In the genomic region with DNA sequence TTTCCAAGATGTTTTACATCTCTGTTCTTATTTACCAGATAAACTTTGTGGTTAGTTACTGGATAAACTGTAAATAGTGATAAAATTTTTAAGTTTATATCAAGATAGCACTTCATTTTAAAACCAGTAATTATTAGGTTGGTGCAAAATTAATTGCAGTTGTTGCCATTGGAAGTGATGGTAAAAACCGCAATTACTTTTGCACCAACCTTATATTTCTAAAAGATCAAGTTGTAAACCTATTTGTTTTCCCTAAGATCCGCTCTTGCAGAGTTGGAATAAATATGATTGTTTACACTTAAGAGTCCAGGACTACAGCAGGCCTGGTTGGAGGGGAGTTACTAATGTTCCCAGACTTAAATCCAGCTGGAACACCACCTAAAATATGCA, we compare ENCODE assay signal across 9 cellular contexts. TPM values are rescaled to one million over a fixed set of nuclear protein-coding genes. Genes with fewer than 3 reads are reported as not detected.
DNase-seq lines count a peak whose midpoint lies in the region; ATAC-seq, FAIRE-seq and TF ChIP-seq lines count a peak whose summit lies in the region.
"Had no signal": no experiment of that assay in that cellular context is flagged by ENCODE, and none has a peak within 500 bp of the region (broad histone marks: within the 10 kb centered on the region; RNA-seq: fewer than 3 reads in every experiment).

No MANE protein-coding gene starts in this region.

- H4K20me1 ChIP-seq in H1 (replicated peaks in 1 of 2; ENCODE audit: control insufficient read depth in 1 of 2, insufficient read depth in 2 of 2, low read length in 2 of 2): no peaks in the 10 kb centered on the region

- peak overlapping the region in 3 of 4 experiments; percentile 1 to 56 (median 45); a peak in 3 of 7 replicates for H3K9ac ChIP-seq in H1 (replicated peaks in 1 of 4; ENCODE audit: extremely low read depth in 1 of 4, low read depth in 3 of 4, low read length in 3 of 4)

- TF ChIP-seq RAD21 in H1 (IDR thresholded peaks at IDR 0.05 in 1 of 2, conservative IDR thresholded peaks at IDR 0.05 in 1 of 2; ENCODE audit: low read depth in 2 of 2, low read length in 2 of 2): no peak

- TF ChIP-seq CTCF in heart right ventricle (IDR thresholded peaks at IDR 0.05) (no peak), H1 (IDR thresholded peaks at IDR 0.05; ENCODE audit: control extremely low read depth in 1 of 3, insufficient read depth in 1 of 3, low read depth in 1 of 3, low read length in 3 of 3) (no peak)

- peak overlapping the region in 2 of 10 donors; percentile 12 to 54 for H3K27ac Mint-ChIP-seq in naive thymus-derived CD8-positive, alpha-beta T cell

- H3K14ac ChIP-seq in H1 (ENCODE audit: insufficient read length): no peak overlapping the region

- DNase-seq in heart right ventricle (no peak), Right ventricle myocardium inferior (ENCODE audit: missing footprints) (no peak), H1 (ENCODE audit: low read depth in 1 of 2, low spot score in 2 of 2) (no peak), aorta (no peak)
- no peak for DNase-seq in naive thymus-derived CD8-positive, alpha-beta T cell
- no peak for DNase-seq in stimulated activated CD4-positive, alpha-beta T cell treated with anti-CD3 and anti-CD28 coated beads, Interleukin-4, amount 100 ng/mL, for 24 hours
- DNase-seq: T1000 had no signal

- H3K27ac ChIP-seq in heart right ventricle (peak overlapping the region in 2 of 10 donors; percentile 28 to 41), H1 (ENCODE audit: low read depth, low read length) (no peak overlapping the region), aorta (ENCODE audit: low read depth in 1 of 2, low read length in 2 of 2) (no peak overlapping the region)

- H3K23me2 ChIP-seq in H1 (ENCODE audit: low read depth, low read length): peaks cover 8% of the 10 kb centered on the region

- H2BK12ac ChIP-seq in H1 (ENCODE audit: low read depth, low read length): no peak overlapping the region

- ATAC-seq in heart right ventricle (no peak), Right ventricle myocardium inferior (no peak), aorta (ENCODE audit: low FRiP score) (no peak), HG03342 (IDR thresholded peaks at IDR 0.05; ENCODE audit: unreplicated experiment) (no peak), GM19452 (IDR thresholded peaks at IDR 0.05; ENCODE audit: unreplicated experiment) (no peak)
- ATAC-seq in naive thymus-derived CD8-positive, alpha-beta T cell: no peak

- peak overlapping the region; percentile 94 for H2AFZ ChIP-seq in H1 (ENCODE audit: low read length)

- H3K27me3 ChIP-seq in heart right ventricle: no peaks in the 10 kb centered on the region
- H3K27me3 ChIP-seq in H1 (replicated peaks in 1 of 4; ENCODE audit: control insufficient read depth in 3 of 4, extremely low read depth in 1 of 4, insufficient read depth in 3 of 4, low read length in 3 of 4): peaks cover 0 to 13% (median 8%) of the 10 kb centered on the region in 4 experiments; a peak in 5 of 7 replicates
- H3K27me3 ChIP-seq in aorta (ENCODE audit: control insufficient read depth in 1 of 2, insufficient read depth in 2 of 2, low read length in 1 of 2): no peaks in the 10 kb centered on the region

- intact Hi-C loops in heart right ventricle (cut with DNase I) (loop anchor here in 2 of 10 donors (10.0 kb wide), 2 partner anchors 109 to 119 kb away; no protein-coding TSS in a partner anchor), Right ventricle myocardium inferior (cut with DNase I) (no loop called here), aorta (cut with DNase I) (no loop called here)

- H4K5ac ChIP-seq in H1 (ENCODE audit: insufficient read length, low read depth, low read length): no peak overlapping the region

- H2BK120ac ChIP-seq in H1 (replicated peaks; ENCODE audit: low read depth, low read length): no peak overlapping the region

- WGBS in heart right ventricle, 2 donors: 9 to 12% methylated on average over 2 of the region's 2 CpGs
- WGBS in H1 (ENCODE audit: extremely low coverage in 1 of 2, insufficient coverage in 1 of 2, insufficient read length in 1 of 2, insufficient replicate concordance in 2 of 2, low coverage in 1 of 2, low lambda C conversion rate in 2 of 2, missing lambda C conversion rate in 1 of 2), 2 experiments: 26% methylated on average over 2 of the region's 2 CpGs; no CpG with 5 or more reads in 1 of the 2 experiments
- WGBS in aorta, 2 donors: 3 to 16% methylated on average over 2 of the region's 2 CpGs

- no peak overlapping the region for H2BK20ac ChIP-seq in H1 (ENCODE audit: low read length)

- H3K18ac ChIP-seq in H1 (ENCODE audit: extremely low read depth, low read length): no peak overlapping the region

- H3K36me3 Mint-ChIP-seq in naive thymus-derived CD8-positive, alpha-beta T cell: no peaks in the 10 kb centered on the region

- no peak for FAIRE-seq in H1 (lab: Jason Lieb, UNC)

- no peaks in the 10 kb centered on the region for H3K9me3 Mint-ChIP-seq in naive thymus-derived CD8-positive, alpha-beta T cell

- H4K8ac ChIP-seq in H1 (ENCODE audit: extremely low read depth, insufficient read depth, low read length): no peak overlapping the region

- H3K79me2 ChIP-seq in H1 (ENCODE audit: control insufficient read depth in 1 of 2, insufficient read depth in 2 of 2, low read length in 2 of 2): no peaks in the 10 kb centered on the region

- no peak overlapping the region for H2BK5ac ChIP-seq in H1 (ENCODE audit: low read depth, low read length)

- H2AK5ac ChIP-seq in H1 (ENCODE audit: low read depth, low read length): no peak overlapping the region

- CTCF ChIA-PET in H1 (lab: Charles Lee; ENCODE audit: partially characterized antibody): interaction anchor here (0.9 to 4.1 kb wide), 21 partner anchors 9 to 151 kb away, joined by 3 to 25 read pairs (median 7); no protein-coding TSS in a partner anchor

- H3K79me1 ChIP-seq in H1 (ENCODE audit: low read depth, low read length): no peaks in the 10 kb centered on the region

- no peak overlapping the region for H3K4ac ChIP-seq in H1 (replicated peaks; ENCODE audit: insufficient read length, low read depth, low read length)

- peaks cover 3 to 20% (median 9%) of the 10 kb centered on the region in 4 donors for H3K4me1 Mint-ChIP-seq in naive thymus-derived CD8-positive, alpha-beta T cell

- H3K27me3 Mint-ChIP-seq in naive thymus-derived CD8-positive, alpha-beta T cell: peaks cover 0 to 7% (median 3%) of the 10 kb centered on the region in 5 donors

- peak overlapping the region in 9 of 10 donors; percentile 44 to 71 (median 60) for H3K4me3 ChIP-seq in heart right ventricle
- H3K4me3 ChIP-seq in H1 (ENCODE audit: extremely low read depth in 1 of 4, insufficient read depth in 2 of 4, low read depth in 3 of 4, low read length in 4 of 4): peak overlapping the region; percentile 60 to 77 (median 74); a peak in 7 of 8 replicates
- peak overlapping the region; percentile 14 to 57 for H3K4me3 ChIP-seq in aorta (ENCODE audit: low read length in 2 of 2)

- peak overlapping the region; percentile 93 to 94 for H3K4me2 ChIP-seq in H1 (ENCODE audit: insufficient read depth in 1 of 2, low read depth in 2 of 2, low read length in 2 of 2)

- H3K23ac ChIP-seq in H1 (ENCODE audit: insufficient read length): no peak overlapping the region

- H2BK15ac ChIP-seq in H1 (ENCODE audit: low read length): no peak overlapping the region

- no peaks in the 10 kb centered on the region for H3K36me3 ChIP-seq in heart right ventricle
- H3K36me3 ChIP-seq in H1 (ENCODE audit: control insufficient read depth in 2 of 4, insufficient read depth in 4 of 4, low read length in 3 of 4): no peaks in the 10 kb centered on the region
- no peaks in the 10 kb centered on the region for H3K36me3 ChIP-seq in aorta (ENCODE audit: control insufficient read depth in 1 of 2, insufficient read depth in 2 of 2, low read length in 1 of 2)

- no peak for TF ChIP-seq EP300 in H1 (IDR thresholded peaks at IDR 0.05; ENCODE audit: borderline replicate concordance in 1 of 2, low read depth in 2 of 2, low read length in 2 of 2)

- TF ChIP-seq POLR2A in H1 (IDR thresholded peaks at IDR 0.05; ENCODE audit: control extremely low read depth in 1 of 2, low read depth in 2 of 2, low read length in 2 of 2): no peak

- no peak overlapping the region for H3K56ac ChIP-seq in H1 (replicated peaks; ENCODE audit: insufficient read length, low read depth, low read length)

- H3K4me1 ChIP-seq in heart right ventricle (peaks cover 0 to 14% (median 7%) of the 10 kb centered on the region in 9 donors), H1 (replicated peaks in 1 of 4; ENCODE audit: control insufficient read depth in 3 of 4, insufficient read depth in 4 of 4, low read length in 3 of 4) (peaks cover 0 to 6% (median 1%) of the 10 kb centered on the region in 4 experiments; a peak in 1 of 7 replicates), aorta (ENCODE audit: control insufficient read depth in 1 of 2, insufficient read depth in 2 of 2, low read length in 2 of 2) (no peaks in the 10 kb centered on the region)

- no peak overlapping the region for H4K91ac ChIP-seq in H1 (replicated peaks; ENCODE audit: insufficient read length, low read length)

- peak overlapping the region; percentile 76 to 90 (median 86) for H3K4me3 Mint-ChIP-seq in naive thymus-derived CD8-positive, alpha-beta T cell

- POLR2A ChIA-PET in H1 (lab: Charles Lee; ENCODE audit: partially characterized antibody): interaction anchor here (0.8 to 1.3 kb wide), 5 partner anchors 11 to 378 kb away, joined by 3 to 4 read pairs (median 3); a partner anchor contains a TSS
- POLR2A ChIA-PET in naive thymus-derived CD8-positive, alpha-beta T cell (lab: Charles Lee): no interaction called here

- no peaks in the 10 kb centered on the region for H3K9me3 ChIP-seq in heart right ventricle
- H3K9me3 ChIP-seq in H1 (ENCODE audit: insufficient read depth in 2 of 2, low read depth in 1 of 2, low read length in 1 of 2): no peaks in the 10 kb centered on the region
- no peaks in the 10 kb centered on the region for H3K9me3 ChIP-seq in aorta (ENCODE audit: control insufficient read depth, low read length)

RNA-seq across cellular contexts. Expression of a gene that starts 0.5 kb away (rescaled TPM):
- total RNA-seq in heart right ventricle: 10 to 100 TPM in 1 of 10 donors, 1 to 10 TPM in 7, under 1 TPM in 2; 0.72 to 22.3 (median 2.2) TPM
- polyA plus RNA-seq in heart right ventricle: 10 to 100 TPM in 1 of 2 donors, 1 to 10 TPM in 1; 3.5 to 11.2 TPM
- 7.5 TPM for total RNA-seq in Right ventricle myocardium inferior
- 4.9 and 5.6 TPM in 2 replicates for total RNA-seq in H1 (2021; fragmentation: NEBNext Ultra II Directional; extraction: Animal tissue kit (Norgen Biotek cat#: 25700))
- polyA plus RNA-seq in H1 (2011; rRNA removed): 7.0 and 8.3 TPM in 2 replicates
- 5.3 TPM for polyA plus RNA-seq in H1 (2011; cell fraction: cytosol; rRNA removed)
- 8.5 TPM for polyA plus RNA-seq in H1 (2011; cell fraction: nucleus; rRNA removed)
- 4.4 to 4.6 TPM (median 4.5 TPM) in 4 replicates for polyA plus RNA-seq in H1 (2012, experiment 1 of 2)
- polyA plus RNA-seq in H1 (2012, experiment 2 of 2): 0.20 TPM
- 1.3 TPM for polyA plus RNA-seq in H1 (2013, experiment 1 of 2)
- polyA plus RNA-seq in H1 (2013, experiment 2 of 2): 1.7 TPM
- polyA minus RNA-seq in H1 (2011; rRNA and poly(A)+ RNA removed): 39.2 and 55.6 TPM in 2 replicates
- 7.8 TPM for polyA minus RNA-seq in H1 (2011; cell fraction: cytosol; rRNA and poly(A)+ RNA removed)
- polyA minus RNA-seq in H1 (2011; cell fraction: nucleus; rRNA and poly(A)+ RNA removed): 17.5 TPM
- not detected for total RNA-seq in naive thymus-derived CD8-positive, alpha-beta T cell
- polyA plus RNA-seq in naive thymus-derived CD8-positive, alpha-beta T cell: not detected
- total RNA-seq in aorta: 10 to 100 TPM; 64.5 to 65.5 TPM
- 1 to 10 TPM; 6.9 to 7.6 TPM for polyA plus RNA-seq in aorta

RNA-seq across cellular contexts. Expression of a gene that starts 59.3 kb away (rescaled TPM):
- 1 to 10 TPM in 7 of 10 donors, under 1 TPM in 3; 0.64 to 2.9 (median 1.1) TPM for total RNA-seq in heart right ventricle
- polyA plus RNA-seq in heart right ventricle: under 1 TPM; 0.59 to 0.90 TPM
- 1.5 TPM for total RNA-seq in Right ventricle myocardium inferior
- total RNA-seq in H1 (2021; fragmentation: NEBNext Ultra II Directional; extraction: Animal tissue kit (Norgen Biotek cat#: 25700)): 29.0 and 33.2 TPM in 2 replicates
- 1.6 and 2.4 TPM in 2 replicates for polyA plus RNA-seq in H1 (2011; rRNA removed)
- 7.7 TPM for polyA plus RNA-seq in H1 (2011; cell fraction: cytosol; rRNA removed)
- polyA plus RNA-seq in H1 (2011; cell fraction: nucleus; rRNA removed): 2.7 TPM
- polyA plus RNA-seq in H1 (2012, experiment 1 of 2): 5.3 to 14.1 TPM (median 6.1 TPM) in 4 replicates
- 0.71 TPM for polyA plus RNA-seq in H1 (2012, experiment 2 of 2)
- 27.9 TPM for polyA plus RNA-seq in H1 (2013, experiment 1 of 2)
- 26.3 TPM for polyA plus RNA-seq in H1 (2013, experiment 2 of 2)
- polyA minus RNA-seq in H1 (2011; rRNA and poly(A)+ RNA removed): 9.7 and 12.4 TPM in 2 replicates
- 11.2 TPM for polyA minus RNA-seq in H1 (2011; cell fraction: cytosol; rRNA and poly(A)+ RNA removed)
- 39.2 TPM for polyA minus RNA-seq in H1 (2011; cell fraction: nucleus; rRNA and poly(A)+ RNA removed)
- total RNA-seq in naive thymus-derived CD8-positive, alpha-beta T cell: 1 to 10 TPM; 3.4 to 4.9 TPM
- polyA plus RNA-seq in naive thymus-derived CD8-positive, alpha-beta T cell: 1 to 10 TPM in 2 of 3 donors, under 1 TPM in 1; 0.66 to 2.4 (median 2.4) TPM
- 1 to 10 TPM; 1.7 to 3.2 TPM for total RNA-seq in aorta
- 1 to 10 TPM in 1 of 2 donors, under 1 TPM in 1; 1.00 to 1.3 TPM for polyA plus RNA-seq in aorta
